Comparison of ENCODE assay signal across 8 cellular contexts in the genomic region with DNA sequence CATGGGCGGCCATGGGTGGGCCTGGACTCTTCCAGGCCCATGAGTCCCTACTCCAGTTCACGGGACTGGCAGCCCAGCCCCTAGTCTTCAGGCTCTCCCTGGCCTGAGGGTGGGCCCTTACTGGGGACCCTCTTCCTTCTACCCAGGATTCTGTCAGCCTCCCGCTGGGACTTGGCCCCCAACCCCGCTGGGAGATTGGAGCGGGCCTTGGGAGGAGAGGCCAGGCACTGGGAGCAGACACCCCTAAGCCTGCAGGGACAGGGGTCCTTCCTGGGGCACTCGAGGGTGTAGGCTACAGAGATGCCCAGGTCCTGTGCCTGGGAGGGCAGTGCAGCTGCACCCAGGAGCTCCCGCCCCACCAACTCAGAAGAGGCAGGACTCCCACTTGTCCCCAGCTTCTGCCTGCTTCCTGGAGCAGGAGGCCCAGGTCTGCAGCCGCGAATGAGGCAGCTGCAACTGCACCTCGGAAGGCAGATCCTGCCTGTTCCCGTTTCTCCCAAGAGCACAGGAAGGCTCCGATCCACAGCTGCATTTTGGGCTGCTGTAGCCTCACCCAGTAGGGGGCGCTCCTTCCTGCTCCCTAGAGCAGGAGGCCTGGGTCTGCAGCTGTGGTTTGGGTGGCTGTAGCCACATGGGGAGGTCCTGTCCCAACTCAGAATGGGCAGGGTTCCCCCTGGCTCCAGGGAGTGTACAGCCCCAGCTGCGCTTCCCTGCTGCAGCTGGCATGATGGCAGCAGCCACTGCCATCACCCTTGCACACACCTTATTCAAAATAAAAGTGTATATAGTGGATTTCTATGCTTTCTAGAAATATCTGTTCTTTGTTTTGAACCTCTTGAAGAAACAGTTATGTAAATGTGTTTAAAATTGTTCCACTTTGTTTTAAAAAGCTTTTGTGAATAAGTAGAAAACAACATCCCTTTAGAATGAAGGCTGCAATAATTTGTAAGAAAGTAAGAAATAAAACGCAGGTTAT. TPM values are rescaled to one million over a fixed set of nuclear protein-coding genes. Genes with fewer than 3 reads are reported as not detected.
A peak's percentile ranks its signal among the peaks of the same experiment; 100 is the strongest.
DNase-seq lines count a peak whose midpoint lies in the region; ATAC-seq and TF ChIP-seq lines count a peak whose summit lies in the region.

No MANE protein-coding gene starts in this region.

- no peaks in the 10 kb centered on the region for H3K9me3 ChIP-seq in upper lobe of left lung

- DNase-seq in SKM-1 treated with dmso at 0.1 percent for 144 hours (lab: John Stamatoyannopoulos, UW; ENCODE audit: unreplicated experiment) (peak; percentile 1), SKM-1 (lab: John Stamatoyannopoulos, UW; ENCODE audit: unreplicated experiment) (no peak), SK-N-DZ (ENCODE audit: low spot score) (peak; percentile 50), lung microvascular endothelial cell (ENCODE audit: low read depth in 2 of 2) (peak; percentile 35 to 53), upper lobe of left lung (peak; percentile 49 to 54), epidermal melanocyte (ENCODE audit: insufficient read length, low spot score) (no peak), hippocampal formation (lab: John Stamatoyannopoulos, UW) (no peak)

- peak; percentile 41 to 70 for TF ChIP-seq CTCF in brain (conservative IDR thresholded peaks at IDR 0.05)
- peak; percentile 27 to 59 (median 48) for TF ChIP-seq CTCF in upper lobe of left lung (IDR thresholded peaks at IDR 0.05)

- no peaks in the 10 kb centered on the region for H3K36me3 Mint-ChIP-seq in brain

- H3K4me3 ChIP-seq in upper lobe of left lung, result no peak overlapping the region

- H3K27ac ChIP-seq in upper lobe of left lung, result no peak overlapping the region

- H3K4me3 Mint-ChIP-seq in brain, result no peak overlapping the region

- peak in 1 of 2 donors; percentile 54 for ATAC-seq in upper lobe of left lung (ENCODE audit: low FRiP score in 2 of 2)

- no peaks in the 10 kb centered on the region for H3K4me1 ChIP-seq in upper lobe of left lung

- no peak for TF ChIP-seq POLR2A in upper lobe of left lung (IDR thresholded peaks at IDR 0.05)

- peaks cover 35% of the 10 kb centered on the region for H3K4me1 Mint-ChIP-seq in brain

- H3K27me3 Mint-ChIP-seq in brain, result no peaks in the 10 kb centered on the region

- peaks cover 0 to 5% (median 0%) of the 10 kb centered on the region in 5 experiments for H3K9me3 Mint-ChIP-seq in brain

- whole genome bisulfite sequencing in upper lobe of left lung, 2 donors, result 62 to 73% methylated on average over 3 to 15 of the region's 15 CpGs

- H3K36me3 ChIP-seq in upper lobe of left lung, result no peaks in the 10 kb centered on the region

- TF ChIP-seq EP300 in upper lobe of left lung (IDR thresholded peaks at IDR 0.05), result no peak

- peak overlapping the region in 1 of 5 experiments; percentile 47 for H3K27ac Mint-ChIP-seq in brain

- H3K27me3 ChIP-seq in upper lobe of left lung, result no peaks in the 10 kb centered on the region

RNA-seq across cellular contexts. Expression of gene TEX26, which starts 46.8 kb away (rescaled TPM):
- polyA plus RNA-seq in SK-N-DZ (2014; cell fraction: cytosol; rRNA removed), result not detected in 2 replicates
- not detected in 2 replicates for polyA plus RNA-seq in SK-N-DZ (2014; cell fraction: nucleus; rRNA removed)
- 0.34 TPM for polyA plus RNA-seq in brain (ENCODE audit: insufficient read depth, low read depth, low replicate concordance)
- not detected in 2 replicates for total RNA-seq in lung microvascular endothelial cell
- total RNA-seq in upper lobe of left lung, result 1 to 10 TPM in 1 of 6 donors, under 1 TPM in 1, not detected in 4; 0.64 to 8.3 TPM

Comparison
In these comparisons a context has a peak if more than half of its experiments do, and no peak if none do; other contexts are left out.
1. DNase-seq: peak in SKM-1 treated with dmso at 0.1 percent for 144 hours (single experiment), SK-N-DZ (single experiment), lung microvascular endothelial cell (2 of 2) and upper lobe of left lung (2 of 2); none in SKM-1 (single experiment), epidermal melanocyte (single experiment) and hippocampal formation (0 of 2).